Comparison of ENCODE assay signal across 13 cellular contexts in the genomic region with DNA sequence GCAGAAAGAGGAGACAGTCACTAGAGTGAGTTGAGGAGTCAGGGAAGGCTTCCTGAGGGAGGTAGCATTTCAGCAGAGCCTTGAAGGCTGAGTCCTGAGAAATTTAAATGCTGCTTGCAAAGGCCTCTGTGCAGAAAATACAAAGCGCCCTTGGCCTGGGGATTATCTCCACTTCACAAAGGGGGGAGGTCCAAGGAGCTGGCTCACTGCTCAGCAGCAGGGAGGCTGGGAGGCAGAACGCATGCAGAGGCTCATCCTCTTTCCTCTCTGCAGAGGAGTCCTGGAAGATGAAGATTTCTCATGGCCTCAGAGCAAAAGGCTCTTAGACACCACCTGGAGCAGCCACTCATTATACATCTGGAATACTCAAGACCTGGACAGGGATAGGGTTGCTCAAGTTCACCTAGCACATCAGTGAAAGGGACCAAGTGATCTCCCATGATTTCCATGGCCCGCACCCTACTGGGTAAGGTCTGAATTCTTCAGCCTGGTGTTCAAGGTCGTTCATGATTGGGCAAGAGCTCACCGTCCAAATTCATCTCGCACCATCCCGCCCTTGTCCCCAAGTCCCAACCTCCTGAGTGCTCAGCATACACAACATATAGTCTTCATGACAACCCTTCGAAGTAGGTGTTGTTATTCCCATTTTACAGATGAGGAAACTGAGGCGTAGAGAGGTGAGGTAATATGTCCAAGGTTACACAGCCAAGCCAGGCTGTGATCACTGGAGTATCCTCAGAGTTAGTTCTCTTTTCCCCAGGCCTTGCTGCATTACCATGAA. TPM values are rescaled to one million over a fixed set of nuclear protein-coding genes. Genes with fewer than 3 reads are reported as not detected.
A peak's percentile ranks its signal among the peaks of the same experiment; 100 is the strongest.
DNase-seq lines count a peak whose midpoint lies in the region; ATAC-seq and TF ChIP-seq lines count a peak whose summit lies in the region.
"Had no signal": no experiment of that assay in that cellular context is flagged by ENCODE, and none has a peak within 500 bp of the region (broad histone marks: within the 10 kb centered on the region; RNA-seq: fewer than 3 reads in every experiment).

No MANE protein-coding gene starts in this region.

- peaks cover 3% of the 10 kb centered on the region for H3K36me3 ChIP-seq in neural progenitor cell
- H3K36me3 ChIP-seq: SJSA1 had no signal

- H3K9me3 Mint-ChIP-seq in effector memory CD8-positive, alpha-beta T cell = peaks cover 3 to 9% of the 10 kb centered on the region in 2 donors
- peaks cover 15% of the 10 kb centered on the region for H3K9me3 Mint-ChIP-seq in neural progenitor cell
- H3K9me3 Mint-ChIP-seq in activated CD8-positive, alpha-beta T cell treated with anti-CD3 and anti-CD28 coated beads, Interleukin-2, amount 10 ng/mL, durations not matched to agents 7 days and 5 days (ENCODE audit: insufficient read depth) = no peaks in the 10 kb centered on the region

- H3K9ac ChIP-seq in neural progenitor cell = no peak overlapping the region

- H3K27ac ChIP-seq in neural progenitor cell = no peak overlapping the region

- no peak overlapping the region for H2AFZ ChIP-seq in neural progenitor cell (replicated peaks)

- peak; percentile 56 for DNase-seq in NCI-H82 treated with DMSO at 0.1 percent for 48 hours (lab: John Stamatoyannopoulos, UW; ENCODE audit: unreplicated experiment)
- no peak for DNase-seq in effector memory CD8-positive, alpha-beta T cell
- no peak for DNase-seq in neural progenitor cell (ENCODE audit: low spot score)
- no peak for DNase-seq in G401 (ENCODE audit: low spot score)
- DNase-seq in activated CD8-positive, alpha-beta T cell treated with anti-CD3 and anti-CD28 coated beads, Interleukin-2, amount 10 ng/mL, durations not matched to agents 7 days and 5 days = no peak
- DNase-seq in GM20000 (ENCODE audit: low spot score) = no peak
- DNase-seq: Caco-2, DMS153, NCI-H1105 treated with DMSO at 0.1 percent for 48 hours, NCI-H1694 treated with DMSO at 0.1 percent for 48 hours, PC-3 had no signal

- no peak for TF ChIP-seq CTCF in neural progenitor cell (IDR thresholded peaks at IDR 0.05)
- no peak for TF ChIP-seq CTCF in GM20000 (IDR thresholded peaks at IDR 0.05; ENCODE audit: extremely low read depth, missing control alignments)

- peaks cover 14 to 33% of the 10 kb centered on the region in 2 donors for H3K4me1 Mint-ChIP-seq in effector memory CD8-positive, alpha-beta T cell (ENCODE audit: low read depth in 2 of 2)
- peaks cover 23% of the 10 kb centered on the region for H3K4me1 Mint-ChIP-seq in neural progenitor cell
- H3K4me1 Mint-ChIP-seq in activated CD8-positive, alpha-beta T cell treated with anti-CD3 and anti-CD28 coated beads, Interleukin-2, amount 10 ng/mL, durations not matched to agents 7 days and 5 days (ENCODE audit: low read depth) = no peaks in the 10 kb centered on the region

- no peak overlapping the region for H3K4me3 ChIP-seq in neural progenitor cell
- H3K4me3 ChIP-seq: SJSA1 had no signal

- no peaks in the 10 kb centered on the region for H3K79me2 ChIP-seq in neural progenitor cell (ENCODE audit: low read depth)

- POLR2A ChIA-PET in activated CD8-positive, alpha-beta T cell treated with anti-CD3 and anti-CD28 coated beads, Interleukin-2, amount 10 ng/mL, durations not matched to agents 7 days and 5 days (lab: Charles Lee) = no interaction called here

- H3F3A ChIP-seq in neural progenitor cell (ENCODE audit: low read depth) = no peaks in the 10 kb centered on the region

- H3K9me3 ChIP-seq in neural progenitor cell (ENCODE audit: low read depth) = no peaks in the 10 kb centered on the region

- peak overlapping the region in 1 of 2 donors; percentile 28 for H3K4me3 Mint-ChIP-seq in effector memory CD8-positive, alpha-beta T cell
- no peak overlapping the region for H3K4me3 Mint-ChIP-seq in neural progenitor cell
- H3K4me3 Mint-ChIP-seq in activated CD8-positive, alpha-beta T cell treated with anti-CD3 and anti-CD28 coated beads, Interleukin-2, amount 10 ng/mL, durations not matched to agents 7 days and 5 days = no peak overlapping the region

- H3K4me1 ChIP-seq in neural progenitor cell = peaks cover 15% of the 10 kb centered on the region
- H3K4me1 ChIP-seq: Caco-2 had no signal

- H3K27ac Mint-ChIP-seq in effector memory CD8-positive, alpha-beta T cell = peak overlapping the region; percentile 78 to 84
- H3K27ac Mint-ChIP-seq in neural progenitor cell = peak overlapping the region; percentile 48
- H3K27ac Mint-ChIP-seq in activated CD8-positive, alpha-beta T cell treated with anti-CD3 and anti-CD28 coated beads, Interleukin-2, amount 10 ng/mL, durations not matched to agents 7 days and 5 days = no peak overlapping the region

- H3K27me3 Mint-ChIP-seq in effector memory CD8-positive, alpha-beta T cell = no peaks in the 10 kb centered on the region
- H3K27me3 Mint-ChIP-seq in neural progenitor cell (ENCODE audit: insufficient read depth, low read depth) = peaks cover 7% of the 10 kb centered on the region
- no peaks in the 10 kb centered on the region for H3K27me3 Mint-ChIP-seq in activated CD8-positive, alpha-beta T cell treated with anti-CD3 and anti-CD28 coated beads, Interleukin-2, amount 10 ng/mL, durations not matched to agents 7 days and 5 days (ENCODE audit: low read depth)

- peaks cover 4% of the 10 kb centered on the region for H3K36me3 Mint-ChIP-seq in effector memory CD8-positive, alpha-beta T cell (ENCODE audit: insufficient read depth)
- H3K36me3 Mint-ChIP-seq in neural progenitor cell = no peaks in the 10 kb centered on the region
- no peaks in the 10 kb centered on the region for H3K36me3 Mint-ChIP-seq in activated CD8-positive, alpha-beta T cell treated with anti-CD3 and anti-CD28 coated beads, Interleukin-2, amount 10 ng/mL, durations not matched to agents 7 days and 5 days (ENCODE audit: low read depth)

- H3K4me2 ChIP-seq in neural progenitor cell = no peak overlapping the region

- CTCF ChIA-PET in activated CD8-positive, alpha-beta T cell treated with anti-CD3 and anti-CD28 coated beads, Interleukin-2, amount 10 ng/mL, durations not matched to agents 7 days and 5 days (lab: Charles Lee) = no interaction called here

- H3K27me3 ChIP-seq in neural progenitor cell = no peaks in the 10 kb centered on the region
- H3K27me3 ChIP-seq: SJSA1 had no signal

- in situ Hi-C loops in G401 (cut with HindIII; ENCODE audit: low sequenced_read_pairs) = no loop called here

- no peaks in the 10 kb centered on the region for H4K20me1 ChIP-seq in neural progenitor cell (ENCODE audit: low read depth)

- no peak for ATAC-seq in effector memory CD8-positive, alpha-beta T cell (replicated peaks)
- no peak for ATAC-seq in activated CD8-positive, alpha-beta T cell treated with anti-CD3 and anti-CD28 coated beads, Interleukin-2, amount 10 ng/mL, durations not matched to agents 7 days and 5 days
- ATAC-seq in GM18868 (IDR thresholded peaks at IDR 0.05; ENCODE audit: unreplicated experiment) = no peak
- ATAC-seq: PC-3 had no signal

RNA-seq across cellular contexts. Expression of gene SLC1A7, which starts 9.0 kb away (rescaled TPM):
- not detected in 2 replicates for total RNA-seq in neural progenitor cell (ENCODE audit: low replicate concordance)
- 0.27 TPM in 1 of 2 replicates, not detected in the other for total RNA-seq in G401 (2014; rRNA removed; shearing (Covaris generic))
- not detected for total RNA-seq in activated CD8-positive, alpha-beta T cell treated with anti-CD3 and anti-CD28 coated beads, Interleukin-2, amount 10 ng/mL, durations not matched to agents 7 days and 5 days
- total RNA-seq: Caco-2 had no signal
